In the genomic region with DNA sequence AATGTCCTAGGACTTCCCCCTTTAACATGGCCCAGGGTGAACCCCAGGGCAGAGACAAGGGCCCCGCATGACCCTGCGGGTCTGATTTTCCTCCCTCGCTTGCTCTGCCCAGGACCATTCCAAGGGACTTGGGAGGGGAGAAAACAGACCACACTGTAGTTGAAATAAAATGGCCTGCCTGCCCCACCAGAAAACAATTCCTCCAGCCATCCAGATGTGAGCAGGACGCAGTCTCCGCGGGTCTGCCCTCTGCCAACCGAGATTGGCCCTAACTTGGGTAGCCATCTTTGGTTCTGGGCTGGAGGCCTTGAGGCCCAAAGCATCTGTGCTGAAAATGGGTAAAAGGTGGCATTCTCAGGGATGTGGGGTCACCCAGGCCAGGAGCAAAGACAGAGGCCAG, we compare ENCODE assay signal across 13 cellular contexts.
A peak's percentile ranks its signal among the peaks of the same experiment; 100 is the strongest.
DNase-seq lines count a peak whose midpoint lies in the region; ATAC-seq and TF ChIP-seq lines count a peak whose summit lies in the region.
"Had no signal": no experiment of that assay in that cellular context is flagged by ENCODE, and none has a peak within 500 bp of the region (broad histone marks: within the 10 kb centered on the region; RNA-seq: fewer than 3 reads in every experiment).

No MANE protein-coding gene starts in this region.

- CTCF ChIA-PET in PC-3 (lab: Charles Lee) = no interaction called here

- H3K9ac ChIP-seq in PC-3 (ENCODE audit: low read length) (peak overlapping the region; percentile 56), mucosa of stomach (ENCODE audit: low read length) (peak overlapping the region; percentile 50)

- H3K27me3 ChIP-seq in PC-3 (ENCODE audit: low read length) (no peaks in the 10 kb centered on the region), mucosa of stomach (ENCODE audit: control insufficient read depth, insufficient read depth, low read length) (no peaks in the 10 kb centered on the region)

- H3K36me3 Mint-ChIP-seq in chondrocyte (ENCODE audit: low read depth) = peaks cover 18% of the 10 kb centered on the region

- ATAC-seq in PC-3 (no peak), HG02759 (IDR thresholded peaks at IDR 0.05; ENCODE audit: unreplicated experiment) (no peak)

- no peak overlapping the region for H2AFZ ChIP-seq in PC-3 (ENCODE audit: low read length)

- no peaks in the 10 kb centered on the region for H3K9me3 ChIP-seq in PC-3 (ENCODE audit: low read length)
- no peaks in the 10 kb centered on the region for H3K9me3 ChIP-seq in mucosa of stomach (ENCODE audit: control insufficient read depth, low read length)

- no TSS peak for BruUV-seq in PC-3 (replicated peaks; lab: Mats Ljungman, UMichigan)

- H3K36me3 ChIP-seq in PC-3 (ENCODE audit: low read depth, low read length) (peaks cover 77% of the 10 kb centered on the region), mucosa of stomach (ENCODE audit: control insufficient read depth, insufficient read depth, low read length) (peaks cover 5% of the 10 kb centered on the region)

- DNase-seq in PC-3 (no peak), chondrocyte (ENCODE audit: low spot score) (no peak), NCI-H187 (lab: John Stamatoyannopoulos, UW) (no peak), GM03348 (ENCODE audit: low spot score) (no peak), COLO829 (ENCODE audit: low spot score) (no peak)
- DNase-seq: activated naive CD4-positive, alpha-beta T cell treated with anti-CD3 and anti-CD28 coated beads, Interleukin-2, amount 50 U/mL, for 16 hours; MV-4-11; NCI-H510A treated with DMSO at 0.1 percent for 48 hours had no signal

- H3K4me1 Mint-ChIP-seq in chondrocyte (ENCODE audit: low read depth) = peaks cover 42% of the 10 kb centered on the region

- peak overlapping the region; percentile 66 for H3K27ac Mint-ChIP-seq in chondrocyte (ENCODE audit: unreplicated experiment)
- H3K27ac Mint-ChIP-seq: CD4-positive, alpha-beta memory T cell; dendritic cell treated with granulocyte-macrophage colony-stimulating factor and Interleukin-4, amounts not matched to agents 40 ng/mL and 50 ng/mL, for 4 days had no signal

- no peak overlapping the region for H3K4me3 Mint-ChIP-seq in chondrocyte (ENCODE audit: unreplicated experiment)
- H3K4me3 Mint-ChIP-seq: CD4-positive, alpha-beta memory T cell; dendritic cell treated with granulocyte-macrophage colony-stimulating factor and Interleukin-4, amounts not matched to agents 40 ng/mL and 50 ng/mL, for 4 days had no signal

- no peaks in the 10 kb centered on the region for H3K27me3 Mint-ChIP-seq in chondrocyte (ENCODE audit: low read depth)
- H3K27me3 Mint-ChIP-seq: CD4-positive, alpha-beta memory T cell; dendritic cell treated with granulocyte-macrophage colony-stimulating factor and Interleukin-4, amounts not matched to agents 40 ng/mL and 50 ng/mL, for 4 days had no signal

- peaks cover 29% of the 10 kb centered on the region for H3K4me1 ChIP-seq in PC-3 (ENCODE audit: insufficient read depth, low read length)
- H3K4me1 ChIP-seq in mucosa of stomach (ENCODE audit: control insufficient read depth, insufficient read depth, low read length) = peaks cover 39% of the 10 kb centered on the region

- H3K4me2 ChIP-seq in PC-3 (ENCODE audit: low read length) = peak overlapping the region; percentile 58

- H3K9me2 ChIP-seq in PC-3 (replicated peaks; ENCODE audit: low read length) = no peaks in the 10 kb centered on the region

- H3K79me2 ChIP-seq in PC-3 (ENCODE audit: low read length) = peaks cover 91% of the 10 kb centered on the region

- no peaks in the 10 kb centered on the region for H3K9me3 Mint-ChIP-seq in chondrocyte (ENCODE audit: low read depth)
- H3K9me3 Mint-ChIP-seq: CD4-positive, alpha-beta memory T cell; dendritic cell treated with granulocyte-macrophage colony-stimulating factor and Interleukin-4, amounts not matched to agents 40 ng/mL and 50 ng/mL, for 4 days had no signal

- TF ChIP-seq CTCF in PC-3 (conservative IDR thresholded peaks at IDR 0.05; ENCODE audit: low read depth, low read length) (no peak), chondrocyte (IDR thresholded peaks at IDR 0.05) (no peak)

- no peak overlapping the region for H3K4me3 ChIP-seq in PC-3 (ENCODE audit: low read length)
- no peak overlapping the region for H3K4me3 ChIP-seq in mucosa of stomach (ENCODE audit: low read length)

- H4K20me1 ChIP-seq in PC-3 (ENCODE audit: low read length) = peaks cover 58% of the 10 kb centered on the region

- intact Hi-C loops in PC-3 (cut with micrococcal nuclease) = no loop called here

- H3K27ac ChIP-seq in PC-3 (ENCODE audit: low read length) (peak overlapping the region; percentile 74), temporal lobe (ENCODE audit: low read depth, low read length) (peak overlapping the region; percentile 71)

- POLR2A ChIA-PET in PC-3 (lab: Charles Lee; ENCODE audit: unreplicated experiment) = no interaction called here

- H3F3A ChIP-seq in PC-3 (ENCODE audit: low read length, unreplicated experiment) = peaks cover 4% of the 10 kb centered on the region
